2 cellular contexts compared by ENCODE assay signal in the genomic region with DNA sequence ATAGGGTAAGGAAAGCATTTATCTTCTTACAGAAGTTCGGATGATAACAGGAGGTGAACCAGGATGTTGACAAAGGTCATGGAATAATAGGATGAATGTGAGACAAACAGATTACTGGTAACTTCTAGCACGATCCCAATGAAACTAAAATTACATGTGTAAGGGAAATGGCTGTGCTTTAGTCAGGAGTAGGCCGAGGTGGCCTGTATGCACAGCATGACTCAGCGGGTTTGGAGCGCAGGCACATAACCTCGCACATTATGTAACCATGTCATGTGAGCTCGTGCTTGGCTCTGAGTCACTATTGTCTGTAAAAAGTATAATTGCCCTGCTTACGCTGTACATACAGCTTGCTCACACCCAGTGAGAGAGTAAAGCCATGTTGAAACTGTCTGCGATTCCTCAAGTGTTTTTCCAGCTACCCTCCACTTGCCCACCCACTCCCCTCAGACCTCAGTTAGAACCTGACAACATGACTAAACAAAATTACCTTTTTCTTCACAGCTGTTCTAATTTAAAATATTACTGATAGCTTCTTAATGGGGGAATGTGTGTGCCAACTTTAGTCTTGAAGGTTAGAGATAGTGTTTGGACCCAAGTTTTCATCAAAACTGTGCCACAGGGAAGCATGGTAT.
TF ChIP-seq lines count a peak whose summit lies in the region.

No MANE protein-coding gene starts in this region.

TF ChIP-seq in Ishikawa, 13 proteins besides CTCF, POLR2A, EP300 and RAD21:
- no peak for TF ChIP-seq EGR1 (IDR thresholded peaks at IDR 0.05)
- TF ChIP-seq, protein P1, sequence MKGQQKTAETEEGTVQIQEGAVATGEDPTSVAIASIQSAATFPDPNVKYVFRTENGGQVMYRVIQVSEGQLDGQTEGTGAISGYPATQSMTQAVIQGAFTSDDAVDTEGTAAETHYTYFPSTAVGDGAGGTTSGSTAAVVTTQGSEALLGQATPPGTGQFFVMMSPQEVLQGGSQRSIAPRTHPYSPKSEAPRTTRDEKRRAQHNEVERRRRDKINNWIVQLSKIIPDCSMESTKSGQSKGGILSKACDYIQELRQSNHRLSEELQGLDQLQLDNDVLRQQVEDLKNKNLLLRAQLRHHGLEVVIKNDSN (IDR thresholded peaks at IDR 0.05) = peak; percentile 35

TF ChIP-seq in K562, 482 proteins besides CTCF, POLR2A, EP300 and RAD21 (continues in another document):
- TF ChIP-seq NR4A1 (CRISPR knock-in tag; IDR thresholded peaks at IDR 0.05) = no peak
- TF ChIP-seq NR4A1 (tag; IDR thresholded peaks at IDR 0.05) = peak; percentile 95
- peak; percentile 81 for TF ChIP-seq PTRF (tag; IDR thresholded peaks at IDR 0.05)
- TF ChIP-seq ZNF444 (CRISPR knock-in tag; IDR thresholded peaks at IDR 0.05) = no peak
- no peak for TF ChIP-seq ESRRB (CRISPR knock-in tag; IDR thresholded peaks at IDR 0.05; ENCODE audit: borderline replicate concordance)
- peak; percentile 96 for TF ChIP-seq CBX5 (IDR thresholded peaks at IDR 0.05; ENCODE audit: borderline replicate concordance, low read depth)
- TF ChIP-seq PHB2 (IDR thresholded peaks at IDR 0.05; ENCODE audit: low read depth) = no peak
- TF ChIP-seq MEIS2 (IDR thresholded peaks at IDR 0.05; ENCODE audit: partially characterized antibody) = no peak
- TF ChIP-seq GTF2F1 (IDR thresholded peaks at IDR 0.05; ENCODE audit: low read depth, low read length) = no peak
- TF ChIP-seq ZNF583 (CRISPR knock-in tag; IDR thresholded peaks at IDR 0.05) = peak; percentile 89
- TF ChIP-seq, protein P2, sequence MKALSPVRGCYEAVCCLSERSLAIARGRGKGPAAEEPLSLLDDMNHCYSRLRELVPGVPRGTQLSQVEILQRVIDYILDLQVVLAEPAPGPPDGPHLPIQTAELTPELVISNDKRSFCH (CRISPR knock-in tag; IDR thresholded peaks at IDR 0.05) = 0 out of 2 replicates have a peak, but pooled peaks have one; percentile 15
- TF ChIP-seq, protein P2 (tag; IDR thresholded peaks at IDR 0.05) = no peak
- no peak for TF ChIP-seq POLR2AphosphoS2 (IDR thresholded peaks at IDR 0.05; ENCODE audit: low read length)
- TF ChIP-seq, protein P3, sequence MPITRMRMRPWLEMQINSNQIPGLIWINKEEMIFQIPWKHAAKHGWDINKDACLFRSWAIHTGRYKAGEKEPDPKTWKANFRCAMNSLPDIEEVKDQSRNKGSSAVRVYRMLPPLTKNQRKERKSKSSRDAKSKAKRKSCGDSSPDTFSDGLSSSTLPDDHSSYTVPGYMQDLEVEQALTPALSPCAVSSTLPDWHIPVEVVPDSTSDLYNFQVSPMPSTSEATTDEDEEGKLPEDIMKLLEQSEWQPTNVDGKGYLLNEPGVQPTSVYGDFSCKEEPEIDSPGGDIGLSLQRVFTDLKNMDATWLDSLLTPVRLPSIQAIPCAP (CRISPR knock-in tag; IDR thresholded peaks at IDR 0.05; ENCODE audit: borderline replicate concordance) = no peak
- peak; percentile 66; the same call in 1 of the 2 replicates for TF ChIP-seq JUND (IDR thresholded peaks at IDR 0.05; ENCODE audit: borderline replicate concordance, low read depth, low read length)
- TF ChIP-seq JUND (tag; IDR thresholded peaks at IDR 0.05; ENCODE audit: borderline replicate concordance, low read depth, low read length) = peak; percentile 71; the same call in 2 of the 3 replicates
- TF ChIP-seq PRMT5 (CRISPR knock-in tag; IDR thresholded peaks at IDR 0.05) = no peak
- TF ChIP-seq PCBP2 (IDR thresholded peaks at IDR 0.05; ENCODE audit: low read depth, low read length, poor library complexity, severe bottlenecking) = no peak
- TF ChIP-seq FOXM1 (IDR thresholded peaks at IDR 0.05; ENCODE audit: low read depth) = no peak
- TF ChIP-seq FOXM1 (CRISPR knock-in tag; IDR thresholded peaks at IDR 0.05; ENCODE audit: low read depth) = no peak
- TF ChIP-seq ETS2 (tag; IDR thresholded peaks at IDR 0.05; ENCODE audit: borderline replicate concordance, poor library complexity, severe bottlenecking) = no peak
- TF ChIP-seq CHCHD3 (CRISPR knock-in tag; IDR thresholded peaks at IDR 0.05) = no peak
- TF ChIP-seq ZFP36 (IDR thresholded peaks at IDR 0.05; ENCODE audit: low read depth, low read length, partially characterized antibody) = peak; percentile 58
- TF ChIP-seq, protein P4, sequence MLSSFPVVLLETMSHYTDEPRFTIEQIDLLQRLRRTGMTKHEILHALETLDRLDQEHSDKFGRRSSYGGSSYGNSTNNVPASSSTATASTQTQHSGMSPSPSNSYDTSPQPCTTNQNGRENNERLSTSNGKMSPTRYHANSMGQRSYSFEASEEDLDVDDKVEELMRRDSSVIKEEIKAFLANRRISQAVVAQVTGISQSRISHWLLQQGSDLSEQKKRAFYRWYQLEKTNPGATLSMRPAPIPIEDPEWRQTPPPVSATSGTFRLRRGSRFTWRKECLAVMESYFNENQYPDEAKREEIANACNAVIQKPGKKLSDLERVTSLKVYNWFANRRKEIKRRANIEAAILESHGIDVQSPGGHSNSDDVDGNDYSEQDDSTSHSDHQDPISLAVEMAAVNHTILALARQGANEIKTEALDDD (IDR thresholded peaks at IDR 0.05) = no peak
- no peak for TF ChIP-seq ZNF699 (CRISPR knock-in tag; IDR thresholded peaks at IDR 0.05; ENCODE audit: insufficient replicate concordance)
- no peak for TF ChIP-seq ZNF324 (CRISPR knock-in tag; IDR thresholded peaks at IDR 0.05)
- TF ChIP-seq DACH1 (IDR thresholded peaks at IDR 0.05; ENCODE audit: partially characterized antibody) = no peak
- peak; percentile 83 to 87 for TF ChIP-seq TRIM24 (IDR thresholded peaks at IDR 0.05)
- no peak for TF ChIP-seq TEAD4 (IDR thresholded peaks at IDR 0.05; ENCODE audit: low read length)
- no peak for TF ChIP-seq TEAD4 (CRISPR knock-in tag; IDR thresholded peaks at IDR 0.05; ENCODE audit: borderline replicate concordance)
- TF ChIP-seq CCAR2 (IDR thresholded peaks at IDR 0.05; ENCODE audit: low read depth, low read length) = no peak
- 0 out of 2 replicates have a peak, but pooled peaks have one; percentile 49 for TF ChIP-seq KLF1 (tag; IDR thresholded peaks at IDR 0.05)
- TF ChIP-seq ATF1 (CRISPR knock-in tag; IDR thresholded peaks at IDR 0.05) = no peak
- 0 out of 2 replicates have a peak, but pooled peaks have one; percentile 20 for TF ChIP-seq ATF1 (tag; IDR thresholded peaks at IDR 0.05)
- peak; percentile 82; the same call in 1 of the 2 replicates for TF ChIP-seq ZKSCAN8 (CRISPR knock-in tag; IDR thresholded peaks at IDR 0.05)
- no peak for TF ChIP-seq KHSRP (IDR thresholded peaks at IDR 0.05)
- TF ChIP-seq, protein P5, sequence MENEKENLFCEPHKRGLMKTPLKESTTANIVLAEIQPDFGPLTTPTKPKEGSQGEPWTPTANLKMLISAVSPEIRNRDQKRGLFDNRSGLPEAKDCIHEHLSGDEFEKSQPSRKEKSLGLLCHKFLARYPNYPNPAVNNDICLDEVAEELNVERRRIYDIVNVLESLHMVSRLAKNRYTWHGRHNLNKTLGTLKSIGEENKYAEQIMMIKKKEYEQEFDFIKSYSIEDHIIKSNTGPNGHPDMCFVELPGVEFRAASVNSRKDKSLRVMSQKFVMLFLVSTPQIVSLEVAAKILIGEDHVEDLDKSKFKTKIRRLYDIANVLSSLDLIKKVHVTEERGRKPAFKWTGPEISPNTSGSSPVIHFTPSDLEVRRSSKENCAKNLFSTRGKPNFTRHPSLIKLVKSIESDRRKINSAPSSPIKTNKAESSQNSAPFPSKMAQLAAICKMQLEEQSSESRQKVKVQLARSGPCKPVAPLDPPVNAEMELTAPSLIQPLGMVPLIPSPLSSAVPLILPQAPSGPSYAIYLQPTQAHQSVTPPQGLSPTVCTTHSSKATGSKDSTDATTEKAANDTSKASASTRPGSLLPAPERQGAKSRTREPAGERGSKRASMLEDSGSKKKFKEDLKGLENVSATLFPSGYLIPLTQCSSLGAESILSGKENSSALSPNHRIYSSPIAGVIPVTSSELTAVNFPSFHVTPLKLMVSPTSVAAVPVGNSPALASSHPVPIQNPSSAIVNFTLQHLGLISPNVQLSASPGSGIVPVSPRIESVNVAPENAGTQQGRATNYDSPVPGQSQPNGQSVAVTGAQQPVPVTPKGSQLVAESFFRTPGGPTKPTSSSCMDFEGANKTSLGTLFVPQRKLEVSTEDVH (IDR thresholded peaks at IDR 0.05; ENCODE audit: low read depth, partially characterized antibody) = no peak
- TF ChIP-seq SRSF1 (IDR thresholded peaks at IDR 0.05; ENCODE audit: low read depth, low read length) = no peak
- no peak for TF ChIP-seq HNRNPL (IDR thresholded peaks at IDR 0.05; ENCODE audit: low read depth, low read length)
- no peak for TF ChIP-seq FOXK2 (conservative IDR thresholded peaks at IDR 0.05 in 1 of 2, IDR thresholded peaks at IDR 0.05 in 1 of 2; ENCODE audit: low read depth in 2 of 2)
- TF ChIP-seq, protein P6, sequence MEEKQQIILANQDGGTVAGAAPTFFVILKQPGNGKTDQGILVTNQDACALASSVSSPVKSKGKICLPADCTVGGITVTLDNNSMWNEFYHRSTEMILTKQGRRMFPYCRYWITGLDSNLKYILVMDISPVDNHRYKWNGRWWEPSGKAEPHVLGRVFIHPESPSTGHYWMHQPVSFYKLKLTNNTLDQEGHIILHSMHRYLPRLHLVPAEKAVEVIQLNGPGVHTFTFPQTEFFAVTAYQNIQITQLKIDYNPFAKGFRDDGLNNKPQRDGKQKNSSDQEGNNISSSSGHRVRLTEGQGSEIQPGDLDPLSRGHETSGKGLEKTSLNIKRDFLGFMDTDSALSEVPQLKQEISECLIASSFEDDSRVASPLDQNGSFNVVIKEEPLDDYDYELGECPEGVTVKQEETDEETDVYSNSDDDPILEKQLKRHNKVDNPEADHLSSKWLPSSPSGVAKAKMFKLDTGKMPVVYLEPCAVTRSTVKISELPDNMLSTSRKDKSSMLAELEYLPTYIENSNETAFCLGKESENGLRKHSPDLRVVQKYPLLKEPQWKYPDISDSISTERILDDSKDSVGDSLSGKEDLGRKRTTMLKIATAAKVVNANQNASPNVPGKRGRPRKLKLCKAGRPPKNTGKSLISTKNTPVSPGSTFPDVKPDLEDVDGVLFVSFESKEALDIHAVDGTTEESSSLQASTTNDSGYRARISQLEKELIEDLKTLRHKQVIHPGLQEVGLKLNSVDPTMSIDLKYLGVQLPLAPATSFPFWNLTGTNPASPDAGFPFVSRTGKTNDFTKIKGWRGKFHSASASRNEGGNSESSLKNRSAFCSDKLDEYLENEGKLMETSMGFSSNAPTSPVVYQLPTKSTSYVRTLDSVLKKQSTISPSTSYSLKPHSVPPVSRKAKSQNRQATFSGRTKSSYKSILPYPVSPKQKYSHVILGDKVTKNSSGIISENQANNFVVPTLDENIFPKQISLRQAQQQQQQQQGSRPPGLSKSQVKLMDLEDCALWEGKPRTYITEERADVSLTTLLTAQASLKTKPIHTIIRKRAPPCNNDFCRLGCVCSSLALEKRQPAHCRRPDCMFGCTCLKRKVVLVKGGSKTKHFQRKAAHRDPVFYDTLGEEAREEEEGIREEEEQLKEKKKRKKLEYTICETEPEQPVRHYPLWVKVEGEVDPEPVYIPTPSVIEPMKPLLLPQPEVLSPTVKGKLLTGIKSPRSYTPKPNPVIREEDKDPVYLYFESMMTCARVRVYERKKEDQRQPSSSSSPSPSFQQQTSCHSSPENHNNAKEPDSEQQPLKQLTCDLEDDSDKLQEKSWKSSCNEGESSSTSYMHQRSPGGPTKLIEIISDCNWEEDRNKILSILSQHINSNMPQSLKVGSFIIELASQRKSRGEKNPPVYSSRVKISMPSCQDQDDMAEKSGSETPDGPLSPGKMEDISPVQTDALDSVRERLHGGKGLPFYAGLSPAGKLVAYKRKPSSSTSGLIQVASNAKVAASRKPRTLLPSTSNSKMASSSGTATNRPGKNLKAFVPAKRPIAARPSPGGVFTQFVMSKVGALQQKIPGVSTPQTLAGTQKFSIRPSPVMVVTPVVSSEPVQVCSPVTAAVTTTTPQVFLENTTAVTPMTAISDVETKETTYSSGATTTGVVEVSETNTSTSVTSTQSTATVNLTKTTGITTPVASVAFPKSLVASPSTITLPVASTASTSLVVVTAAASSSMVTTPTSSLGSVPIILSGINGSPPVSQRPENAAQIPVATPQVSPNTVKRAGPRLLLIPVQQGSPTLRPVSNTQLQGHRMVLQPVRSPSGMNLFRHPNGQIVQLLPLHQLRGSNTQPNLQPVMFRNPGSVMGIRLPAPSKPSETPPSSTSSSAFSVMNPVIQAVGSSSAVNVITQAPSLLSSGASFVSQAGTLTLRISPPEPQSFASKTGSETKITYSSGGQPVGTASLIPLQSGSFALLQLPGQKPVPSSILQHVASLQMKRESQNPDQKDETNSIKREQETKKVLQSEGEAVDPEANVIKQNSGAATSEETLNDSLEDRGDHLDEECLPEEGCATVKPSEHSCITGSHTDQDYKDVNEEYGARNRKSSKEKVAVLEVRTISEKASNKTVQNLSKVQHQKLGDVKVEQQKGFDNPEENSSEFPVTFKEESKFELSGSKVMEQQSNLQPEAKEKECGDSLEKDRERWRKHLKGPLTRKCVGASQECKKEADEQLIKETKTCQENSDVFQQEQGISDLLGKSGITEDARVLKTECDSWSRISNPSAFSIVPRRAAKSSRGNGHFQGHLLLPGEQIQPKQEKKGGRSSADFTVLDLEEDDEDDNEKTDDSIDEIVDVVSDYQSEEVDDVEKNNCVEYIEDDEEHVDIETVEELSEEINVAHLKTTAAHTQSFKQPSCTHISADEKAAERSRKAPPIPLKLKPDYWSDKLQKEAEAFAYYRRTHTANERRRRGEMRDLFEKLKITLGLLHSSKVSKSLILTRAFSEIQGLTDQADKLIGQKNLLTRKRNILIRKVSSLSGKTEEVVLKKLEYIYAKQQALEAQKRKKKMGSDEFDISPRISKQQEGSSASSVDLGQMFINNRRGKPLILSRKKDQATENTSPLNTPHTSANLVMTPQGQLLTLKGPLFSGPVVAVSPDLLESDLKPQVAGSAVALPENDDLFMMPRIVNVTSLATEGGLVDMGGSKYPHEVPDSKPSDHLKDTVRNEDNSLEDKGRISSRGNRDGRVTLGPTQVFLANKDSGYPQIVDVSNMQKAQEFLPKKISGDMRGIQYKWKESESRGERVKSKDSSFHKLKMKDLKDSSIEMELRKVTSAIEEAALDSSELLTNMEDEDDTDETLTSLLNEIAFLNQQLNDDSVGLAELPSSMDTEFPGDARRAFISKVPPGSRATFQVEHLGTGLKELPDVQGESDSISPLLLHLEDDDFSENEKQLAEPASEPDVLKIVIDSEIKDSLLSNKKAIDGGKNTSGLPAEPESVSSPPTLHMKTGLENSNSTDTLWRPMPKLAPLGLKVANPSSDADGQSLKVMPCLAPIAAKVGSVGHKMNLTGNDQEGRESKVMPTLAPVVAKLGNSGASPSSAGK (IDR thresholded peaks at IDR 0.05) = peak; percentile 26; the same call in 1 of the 2 replicates
- peak; percentile 24; the same call in 1 of the 2 replicates for TF ChIP-seq ZFX (CRISPR knock-in tag; IDR thresholded peaks at IDR 0.05)
- no peak for TF ChIP-seq SRSF3 (IDR thresholded peaks at IDR 0.05; ENCODE audit: insufficient read depth, low read length)
- TF ChIP-seq, protein P7, sequence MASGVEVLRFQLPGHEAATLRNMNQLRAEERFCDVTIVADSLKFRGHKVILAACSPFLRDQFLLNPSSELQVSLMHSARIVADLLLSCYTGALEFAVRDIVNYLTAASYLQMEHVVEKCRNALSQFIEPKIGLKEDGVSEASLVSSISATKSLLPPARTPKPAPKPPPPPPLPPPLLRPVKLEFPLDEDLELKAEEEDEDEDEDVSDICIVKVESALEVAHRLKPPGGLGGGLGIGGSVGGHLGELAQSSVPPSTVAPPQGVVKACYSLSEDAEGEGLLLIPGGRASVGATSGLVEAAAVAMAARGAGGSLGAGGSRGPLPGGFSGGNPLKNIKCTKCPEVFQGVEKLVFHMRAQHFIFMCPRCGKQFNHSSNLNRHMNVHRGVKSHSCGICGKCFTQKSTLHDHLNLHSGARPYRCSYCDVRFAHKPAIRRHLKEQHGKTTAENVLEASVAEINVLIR (CRISPR knock-in tag; IDR thresholded peaks at IDR 0.05) = 0 out of 2 replicates have a peak, but pooled peaks have one; percentile 48
